In genomic region chr4:24229976-24230375, GRCh38 we compare ENCODE assay signal across 1 cellular context.
TF ChIP-seq lines count a peak whose summit lies in the region.

No MANE protein-coding gene starts in this region.

TF ChIP-seq in IMR-90, 13 proteins besides CTCF, POLR2A, EP300 and RAD21 (continued from another document):
- TF ChIP-seq FOS (IDR thresholded peaks at IDR 0.05; ENCODE audit: low read depth, low read length) = peak; percentile 56; the same call in 1 of the 2 replicates
- peak; percentile 49; the same call in 1 of the 2 replicates for TF ChIP-seq NFE2L2 (IDR thresholded peaks at IDR 0.05; ENCODE audit: low read depth, low read length)
- TF ChIP-seq MAZ (IDR thresholded peaks at IDR 0.05; ENCODE audit: borderline replicate concordance, low read depth, low read length) = no peak
TF ChIP-seq in IMR-90: peak in this region for 4.
